In genomic region chr3:88863196-88863595, GRCh38 we compare ENCODE assay signal across 24 cellular contexts.
"Had no signal": no experiment of that assay in that cellular context is flagged by ENCODE, and none has a peak within 500 bp of the region (broad histone marks: within the 10 kb centered on the region; RNA-seq: fewer than 3 reads in every experiment).

No MANE protein-coding gene starts in this region.

- H3K27ac Mint-ChIP-seq: activated naive CD4-positive, alpha-beta T cell treated with anti-CD3 and anti-CD28 coated beads, Interleukin-2, amount 50 U/mL, for 72 hours; activated T-helper 17 cell treated with anti-CD3 and anti-CD28 coated beads, Interleukin-2, amount 50 U/mL, for 72 hours; naive thymus-derived CD8-positive, alpha-beta T cell; neural progenitor cell; stimulated activated naive CD8-positive, alpha-beta T cell treated with anti-CD3 and anti-CD28 coated beads, Interleukin-15, Interleukin-2, amounts not matched to agents 100 ng/mL and 50 ng/mL, for 24 hours had no signal

- H3K9me3 Mint-ChIP-seq: neural progenitor cell had no signal

- DNase-seq: activated CD4-positive, CD25-positive, alpha-beta regulatory T cell treated with anti-CD3 and anti-CD28 coated beads, Interleukin-2, amount 50 U/mL, for 72 hours; activated T-cell treated with anti-CD3 and anti-CD28 coated beads, Interleukin-2, amount 50 U/mL, for 1 hour; adrenal gland; dermis blood vessel endothelial cell; effector CD8-positive, alpha-beta T cell; glutamatergic neuron; hippocampal formation; left ventricle myocardium inferior; naive thymus-derived CD8-positive, alpha-beta T cell; pancreas; psoas muscle; stimulated activated CD4-positive, alpha-beta T cell treated with anti-CD3 and anti-CD28 coated beads, Interleukin-12 subunit alpha, Interleukin-12 subunit beta, amount 100 ng/mL, for 4 hours; stimulated activated CD4-positive, alpha-beta T cell treated with anti-CD3 and anti-CD28 coated beads, Interleukin-4, amount 100 ng/mL, for 4 hours; substantia nigra; thyroid gland; upper lobe of right lung had no signal

- H3K4me3 Mint-ChIP-seq: activated T-helper 17 cell treated with anti-CD3 and anti-CD28 coated beads, Interleukin-2, amount 50 U/mL, for 72 hours; naive thymus-derived CD8-positive, alpha-beta T cell; neural progenitor cell; stimulated activated naive CD8-positive, alpha-beta T cell treated with anti-CD3 and anti-CD28 coated beads, Interleukin-15, Interleukin-2, amounts not matched to agents 100 ng/mL and 50 ng/mL, for 24 hours had no signal

- H3K36me3 ChIP-seq: adrenal gland, ascending aorta, cardiac muscle cell, left ventricle myocardium inferior, neural progenitor cell, pancreas, right atrium auricular region, thyroid gland, upper lobe of right lung had no signal

- ATAC-seq: activated naive CD4-positive, alpha-beta T cell treated with anti-CD3 and anti-CD28 coated beads, Interleukin-2, amount 50 U/mL, for 72 hours; activated T-helper 17 cell treated with anti-CD3 and anti-CD28 coated beads, Interleukin-2, amount 50 U/mL, for 72 hours; naive thymus-derived CD8-positive, alpha-beta T cell; pancreas; psoas muscle; upper lobe of right lung had no signal

- H3K27me3 ChIP-seq: adrenal gland, ascending aorta, cardiac muscle cell, neural progenitor cell, pancreas, right atrium auricular region, thyroid gland, upper lobe of right lung had no signal

- H3K36me3 Mint-ChIP-seq: activated naive CD4-positive, alpha-beta T cell treated with anti-CD3 and anti-CD28 coated beads, Interleukin-2, amount 50 U/mL, for 72 hours; naive thymus-derived CD8-positive, alpha-beta T cell; neural progenitor cell had no signal

- H3K9me3 ChIP-seq: adrenal gland, ascending aorta, left ventricle myocardium inferior, pancreas, psoas muscle, right atrium auricular region, thyroid gland, upper lobe of right lung had no signal

- H3K4me1 ChIP-seq: adrenal gland, ascending aorta, left ventricle myocardium inferior, neural progenitor cell, pancreas, psoas muscle, right atrium auricular region, thyroid gland, upper lobe of right lung had no signal

- H3K27ac ChIP-seq: adrenal gland, ascending aorta, cardiac muscle cell, left ventricle myocardium inferior, neural progenitor cell, pancreas, psoas muscle, right atrium auricular region, thyroid gland, upper lobe of right lung, VCaP had no signal

- H3K27me3 Mint-ChIP-seq: activated T-helper 17 cell treated with anti-CD3 and anti-CD28 coated beads, Interleukin-2, amount 50 U/mL, for 72 hours; naive thymus-derived CD8-positive, alpha-beta T cell; stimulated activated naive CD8-positive, alpha-beta T cell treated with anti-CD3 and anti-CD28 coated beads, Interleukin-15, Interleukin-2, amounts not matched to agents 100 ng/mL and 50 ng/mL, for 24 hours had no signal

- H3K4me1 Mint-ChIP-seq: activated T-helper 17 cell treated with anti-CD3 and anti-CD28 coated beads, Interleukin-2, amount 50 U/mL, for 72 hours; naive thymus-derived CD8-positive, alpha-beta T cell; neural progenitor cell had no signal

- H3K4me3 ChIP-seq: adrenal gland, ascending aorta, cardiac muscle cell, left ventricle myocardium inferior, neural progenitor cell, pancreas, psoas muscle, right atrium auricular region, thyroid gland, upper lobe of right lung had no signal
